ENCODE assay signal across 8 cellular contexts in genomic region chr6:30719356-30719755, GRCh38. TPM values are rescaled to one million over a fixed set of nuclear protein-coding genes. Genes with fewer than 3 reads are reported as not detected.
A peak's percentile ranks its signal among the peaks of the same experiment; 100 is the strongest.
DNase-seq lines count a peak whose midpoint lies in the region; ATAC-seq and TF ChIP-seq lines count a peak whose summit lies in the region.

No MANE protein-coding gene starts in this region.

- H3K27ac ChIP-seq in heart left ventricle (peak overlapping the region; percentile 48 to 99 (median 95)), adrenal gland (peak overlapping the region; percentile 34 to 94 (median 78)), right lobe of liver (peak overlapping the region; percentile 45 to 90 (median 77)), uterus (peak overlapping the region; percentile 74 to 91)

- WGBS in heart left ventricle, 4 donors, result 21 to 26% (median 24%) methylated on average over 8 of the region's 8 CpGs
- 33 to 42% (median 41%) methylated on average over 8 of the region's 8 CpGs for WGBS in adrenal gland, 4 donors
- 15% methylated on average over 8 of the region's 8 CpGs for WGBS in right lobe of liver (ENCODE audit: insufficient coverage, low coverage, low lambda C conversion rate, missing lambda C conversion rate)

- TF ChIP-seq POLR2A in heart left ventricle (IDR thresholded peaks at IDR 0.05) (no peak), adrenal gland (IDR thresholded peaks at IDR 0.05) (no peak), right lobe of liver (IDR thresholded peaks at IDR 0.05) (no peak), uterus (IDR thresholded peaks at IDR 0.05) (no peak)

- H3K9me3 ChIP-seq in heart left ventricle (no peaks in the 10 kb centered on the region), adrenal gland (replicated peaks in 1 of 3) (no peaks in the 10 kb centered on the region), right lobe of liver (no peaks in the 10 kb centered on the region), uterus (no peaks in the 10 kb centered on the region)

- no peak for TF ChIP-seq CTCF in heart left ventricle (IDR thresholded peaks at IDR 0.05)
- TF ChIP-seq CTCF in adrenal gland (IDR thresholded peaks at IDR 0.05), result no peak
- TF ChIP-seq CTCF in right lobe of liver (IDR thresholded peaks at IDR 0.05), result no peak
- no peak for TF ChIP-seq CTCF in uterus (IDR thresholded peaks at IDR 0.05)

- no peak for ATAC-seq in heart left ventricle
- no peak for ATAC-seq in left cardiac atrium
- no peak for ATAC-seq in right lobe of liver
- ATAC-seq in GM18870 (IDR thresholded peaks at IDR 0.05; ENCODE audit: unreplicated experiment), result no peak

- H3K36me3 ChIP-seq in heart left ventricle (peaks cover 0 to 34% (median 24%) of the 10 kb centered on the region in 9 donors), adrenal gland (replicated peaks in 1 of 2) (peaks cover 0 to 21% of the 10 kb centered on the region in 2 donors), right lobe of liver (peaks cover 5 to 22% (median 14%) of the 10 kb centered on the region in 4 donors), uterus (no peaks in the 10 kb centered on the region)

- H3K27me3 ChIP-seq in heart left ventricle (no peaks in the 10 kb centered on the region), adrenal gland (no peaks in the 10 kb centered on the region), right lobe of liver (no peaks in the 10 kb centered on the region), uterus (no peaks in the 10 kb centered on the region)

- DNase-seq in heart left ventricle (no peak), left cardiac atrium (no peak), adrenal gland (no peak), right lobe of liver (peak in 1 of 3 donors; percentile 24), uterus (no peak), iPS-NIHi11 (ENCODE audit: low spot score) (no peak), cerebellar cortex (ENCODE audit: low spot score) (no peak)

- peaks cover 0 to 61% (median 41%) of the 10 kb centered on the region in 12 donors for H3K4me1 ChIP-seq in heart left ventricle
- H3K4me1 ChIP-seq in adrenal gland (replicated peaks in 1 of 2), result peaks cover 16 to 49% of the 10 kb centered on the region in 2 donors
- peaks cover 0 to 41% (median 16%) of the 10 kb centered on the region in 4 donors for H3K4me1 ChIP-seq in right lobe of liver
- H3K4me1 ChIP-seq in uterus, result no peaks in the 10 kb centered on the region

- intact Hi-C loops in heart left ventricle (cut with DNase I), result loop anchor here in 1 of 10 donors (2.0 kb wide), 1 partner anchor 29 kb away; the partner anchor contains the start of gene NRM
- intact Hi-C loops in left cardiac atrium (cut with DNase I), result no loop called here
- intact Hi-C loops in adrenal gland (cut with DNase I), result no loop called here
- intact Hi-C loops in right lobe of liver (cut with DNase I), result no loop called here
- intact Hi-C loops in uterus (cut with DNase I; ENCODE audit: low total_unique reads), result no loop called here

- H3K4me3 ChIP-seq in heart left ventricle (peak overlapping the region; percentile 25 to 94 (median 82)), adrenal gland (peak overlapping the region in 2 of 4 donors; percentile 67 to 93), right lobe of liver (peak overlapping the region; percentile 84 to 94 (median 91)), uterus (peak overlapping the region; percentile 59 to 69)

RNA-seq across cellular contexts. Expression of gene TUBB, which starts 0.8 kb away (rescaled TPM):
- total RNA-seq in heart left ventricle (100 to 1,000 TPM; 183 to 474 (median 238) TPM), left cardiac atrium (100 to 1,000 TPM; 276 to 303 TPM), adrenal gland (100 to 1,000 TPM in 7 of 8 donors, 10 to 100 TPM in 1; 90.3 to 439 (median 214) TPM), right lobe of liver (100 to 1,000 TPM; 150 to 268 (median 241) TPM), uterus (100 to 1,000 TPM; 130 to 426 (median 290) TPM)
- polyA plus RNA-seq in heart left ventricle (100 to 1,000 TPM; 195 to 497 TPM), adrenal gland (100 to 1,000 TPM; 107 to 473 (median 177) TPM)

RNA-seq across cellular contexts. Expression of gene MDC1, which starts 2.3 kb away (rescaled TPM):
- total RNA-seq in heart left ventricle (10 to 100 TPM; 10.6 to 25.0 (median 17.5) TPM), left cardiac atrium (10 to 100 TPM; 19.1 to 25.6 TPM), adrenal gland (10 to 100 TPM in 5 of 8 donors, 1 to 10 TPM in 3; 2.8 to 27.6 (median 18.4) TPM), right lobe of liver (10 to 100 TPM in 4 of 6 experiments, 1 to 10 TPM in 2; 8.8 to 15.5 (median 12.1) TPM), uterus (10 to 100 TPM in 2 of 4 donors, 1 to 10 TPM in 2; 3.1 to 61.9 (median 10.2) TPM)
- polyA plus RNA-seq in heart left ventricle (10 to 100 TPM in 1 of 2 donors, 1 to 10 TPM in 1; 8.6 to 13.9 TPM), adrenal gland (10 to 100 TPM; 16.8 to 26.9 (median 21.0) TPM)

RNA-seq across cellular contexts. Expression of gene FLOT1, which starts 23.1 kb away (rescaled TPM):
- total RNA-seq in heart left ventricle (100 to 1,000 TPM; 166 to 282 (median 211) TPM), left cardiac atrium (100 to 1,000 TPM; 170 to 179 TPM), adrenal gland (100 to 1,000 TPM; 237 to 449 (median 339) TPM), right lobe of liver (10 to 100 TPM; 37.1 to 92.2 (median 73.5) TPM), uterus (100 to 1,000 TPM in 1 of 4 donors, 10 to 100 TPM in 3; 47.1 to 155 (median 64.6) TPM)
- polyA plus RNA-seq in heart left ventricle (100 to 1,000 TPM; 291 to 310 TPM), adrenal gland (100 to 1,000 TPM; 390 to 599 (median 411) TPM)

RNA-seq across cellular contexts. Expression of gene IER3, which starts 25.0 kb away (rescaled TPM):
- total RNA-seq in heart left ventricle (100 to 1,000 TPM in 2 of 9 donors, 10 to 100 TPM in 6, 1 to 10 TPM in 1; 8.7 to 127 (median 69.8) TPM), left cardiac atrium (10 to 100 TPM; 23.0 to 81.5 TPM), adrenal gland (10 to 100 TPM in 7 of 8 donors, 1 to 10 TPM in 1; 4.0 to 66.2 (median 43.1) TPM), right lobe of liver (10 to 100 TPM in 3 of 6 experiments, 1 to 10 TPM in 3; 2.8 to 72.3 (median 24.5) TPM), uterus (10 to 100 TPM in 2 of 4 donors, 1 to 10 TPM in 1, under 1 TPM in 1; 0.88 to 23.8 (median 10.4) TPM)
- polyA plus RNA-seq in heart left ventricle (100 to 1,000 TPM in 1 of 2 donors, 10 to 100 TPM in 1; 33.3 to 119 TPM), adrenal gland (100 to 1,000 TPM in 1 of 3 donors, 10 to 100 TPM in 2; 10.3 to 136 (median 49.1) TPM)

RNA-seq across cellular contexts. Expression of gene NRM, which starts 28.6 kb away (rescaled TPM):
- total RNA-seq in heart left ventricle (1 to 10 TPM; 2.2 to 9.6 (median 3.9) TPM), left cardiac atrium (1 to 10 TPM; 5.3 to 6.3 TPM), adrenal gland (10 to 100 TPM in 4 of 8 donors, 1 to 10 TPM in 4; 1.8 to 22.6 (median 10.0) TPM), right lobe of liver (1 to 10 TPM; 1.2 to 2.7 (median 1.9) TPM), uterus (10 to 100 TPM in 1 of 4 donors, 1 to 10 TPM in 2, under 1 TPM in 1; 0.59 to 29.3 (median 5.4) TPM)
- polyA plus RNA-seq in heart left ventricle (1 to 10 TPM; 5.6 to 8.6 TPM), adrenal gland (10 to 100 TPM; 11.4 to 39.3 (median 24.9) TPM)
